Comparison of ENCODE assay signal across 1 cellular context in genomic region chr18:12342661-12343060, GRCh38.
TF ChIP-seq lines count a peak whose summit lies in the region.

No MANE protein-coding gene starts in this region.

TF ChIP-seq in IMR-90, 13 proteins besides CTCF, POLR2A, EP300 and RAD21:
- TF ChIP-seq MAZ (IDR thresholded peaks at IDR 0.05; ENCODE audit: borderline replicate concordance, low read depth, low read length): no peak
- no peak for TF ChIP-seq RFX5 (IDR thresholded peaks at IDR 0.05; ENCODE audit: low read depth, low read length)
- TF ChIP-seq SMC3 (IDR thresholded peaks at IDR 0.05; ENCODE audit: low read depth, low read length): no peak
- no peak for TF ChIP-seq RCOR1 (IDR thresholded peaks at IDR 0.05; ENCODE audit: insufficient replicate concordance, low read length)
- no peak for TF ChIP-seq MXI1 (IDR thresholded peaks at IDR 0.05; ENCODE audit: borderline replicate concordance, low read depth, low read length)
- TF ChIP-seq MAFK (IDR thresholded peaks at IDR 0.05; ENCODE audit: low read depth, low read length): no peak
- no peak for TF ChIP-seq CEBPB (IDR thresholded peaks at IDR 0.05; ENCODE audit: low read depth, low read length)
- TF ChIP-seq ELK1 (IDR thresholded peaks at IDR 0.05; ENCODE audit: borderline replicate concordance, low read depth, low read length): no peak
- no peak for TF ChIP-seq NFE2L2 (IDR thresholded peaks at IDR 0.05; ENCODE audit: low read depth, low read length)
- no peak for TF ChIP-seq BHLHE40 (IDR thresholded peaks at IDR 0.05; ENCODE audit: low read depth, low read length)
